15 cellular contexts compared by ENCODE assay signal in the genomic region with DNA sequence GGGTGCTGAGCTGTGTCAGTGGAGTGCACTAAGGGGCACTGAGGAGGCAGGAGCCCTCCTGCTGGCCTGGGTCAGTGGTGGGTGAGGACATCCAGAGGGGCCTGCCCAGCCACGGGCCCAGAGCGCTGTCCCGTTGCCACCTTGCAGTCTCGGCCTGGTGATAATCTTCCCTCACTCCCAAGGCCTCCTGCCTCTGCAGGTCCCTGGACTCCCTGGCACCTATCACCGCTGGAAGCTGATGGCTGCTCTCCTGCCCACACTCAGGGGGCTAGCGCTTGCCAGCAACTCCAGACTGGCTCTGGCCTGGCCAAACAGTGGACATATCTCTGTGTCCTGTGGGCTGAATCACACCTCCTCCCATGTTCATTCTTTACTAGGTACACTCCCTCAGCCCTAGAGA.
DNase-seq lines count a peak whose midpoint lies in the region; ATAC-seq and TF ChIP-seq lines count a peak whose summit lies in the region.
"Had no signal": no experiment of that assay in that cellular context is flagged by ENCODE, and none has a peak within 500 bp of the region (broad histone marks: within the 10 kb centered on the region; RNA-seq: fewer than 3 reads in every experiment).

No MANE protein-coding gene starts in this region.

- no peak overlapping the region for H3K4me3 Mint-ChIP-seq in endodermal cell
- H3K4me3 Mint-ChIP-seq: CD8-positive, alpha-beta memory T cell had no signal

- TF ChIP-seq RAD21 in IMR-90 (IDR thresholded peaks at IDR 0.05; ENCODE audit: low read length), result no peak

- peak overlapping the region in 1 of 2 experiments; percentile 37; a peak in 2 of 4 replicates for H4K8ac ChIP-seq in IMR-90 (ENCODE audit: low read depth in 2 of 2, low read length in 2 of 2)

- H3K18ac ChIP-seq in IMR-90 (ENCODE audit: low read depth, low read length), result peak overlapping the region; percentile 3; the same call in 1 of the 2 replicates

- 0 out of 2 replicates have a peak overlapping the region, but pooled peaks have one; percentile 1 for H4K5ac ChIP-seq in IMR-90 (ENCODE audit: low read depth, low read length)

- peaks cover 5% of the 10 kb centered on the region for H3K4me1 Mint-ChIP-seq in endodermal cell
- H3K4me1 Mint-ChIP-seq: CD8-positive, alpha-beta memory T cell had no signal

- BruUV-seq in IMR-90 (replicated peaks; lab: Mats Ljungman, UMichigan), result no TSS peak

- 100% methylated on average over 2 of the region's 6 CpGs; no CpG with 5 or more reads in 1 of the 2 experiments for WGBS in IMR-90 (ENCODE audit: extremely low coverage in 2 of 2, insufficient read length in 1 of 2), 2 experiments
- WGBS in endodermal cell (ENCODE audit: insufficient coverage in 1 of 2, insufficient read length in 1 of 2), 2 experiments, result 91 to 95% methylated on average over 4 to 6 of the region's 6 CpGs
- 61 to 66% methylated on average over 6 of the region's 6 CpGs for WGBS in heart right ventricle, 2 donors
- WGBS in right cardiac atrium, result 65% methylated on average over 6 of the region's 6 CpGs

- peak overlapping the region; percentile 69 for H3K4ac ChIP-seq in IMR-90 (ENCODE audit: low read depth, low read length)

- H3K9me3 Mint-ChIP-seq in endodermal cell, result no peaks in the 10 kb centered on the region
- H3K9me3 Mint-ChIP-seq: CD8-positive, alpha-beta memory T cell had no signal

- H2BK120ac ChIP-seq in IMR-90 (ENCODE audit: low read depth, low read length), result peak overlapping the region; percentile 41

- H2BK20ac ChIP-seq in IMR-90 (ENCODE audit: low read depth, low read length), result peak overlapping the region; percentile 63; the same call in 1 of the 2 replicates

- no peak for DNase-seq in IMR-90
- no peak for DNase-seq in endodermal cell
- peak; percentile 40 to 51 for DNase-seq in heart right ventricle
- DNase-seq in right cardiac atrium, result peak; percentile 42 to 78 (median 74)
- no peak for DNase-seq in WERI-Rb-1
- no peak for DNase-seq in NCI-H128 (lab: John Stamatoyannopoulos, UW; ENCODE audit: unreplicated experiment)
- no peak for DNase-seq in AG20443 (ENCODE audit: low spot score)
- no peak for DNase-seq in activated naive CD4-positive, alpha-beta T cell treated with Interleukin-2 at 50 U/mL for 16 hours
- DNase-seq: Caco-2; CD8-positive, alpha-beta memory T cell; DND-41; GDM1; GOT3 had no signal

- H3K4me1 ChIP-seq in IMR-90 (ENCODE audit: control insufficient read depth, insufficient read depth, low read length) (peaks cover 25% of the 10 kb centered on the region), endodermal cell (ENCODE audit: control insufficient read depth, insufficient read depth, low read length) (no peaks in the 10 kb centered on the region), heart right ventricle (peaks cover 0 to 30% (median 17%) of the 10 kb centered on the region in 9 donors), right cardiac atrium (ENCODE audit: control insufficient read depth, insufficient read depth, low read length) (no peaks in the 10 kb centered on the region)
- H3K4me1 ChIP-seq: HAP-1 had no signal

- POLR2A ChIA-PET in IMR-90 (lab: Charles Lee; ENCODE audit: unreplicated experiment), result interaction anchor here (0.6 kb wide), 1 partner anchor 1298 kb away, joined by 3 read pairs; no protein-coding TSS in a partner anchor

- H3K27me3 ChIP-seq in IMR-90 (ENCODE audit: control insufficient read depth, insufficient read depth, low read length) (no peaks in the 10 kb centered on the region), endodermal cell (ENCODE audit: control insufficient read depth, insufficient read depth, low read length, poor library complexity, severe bottlenecking) (no peaks in the 10 kb centered on the region), heart right ventricle (no peaks in the 10 kb centered on the region), right cardiac atrium (ENCODE audit: control insufficient read depth, insufficient read depth) (no peaks in the 10 kb centered on the region), WERI-Rb-1 (ENCODE audit: insufficient read depth, low read depth, severe bottlenecking) (no peaks in the 10 kb centered on the region)

- dilution Hi-C loops in IMR-90 (cut with HindIII; ENCODE audit: low sequenced_read_pairs, unreplicated experiment), result no loop called here

- H3K9me3 ChIP-seq in IMR-90 (ENCODE audit: control insufficient read depth, insufficient read depth, low read length), result no peaks in the 10 kb centered on the region
- H3K9me3 ChIP-seq in endodermal cell (ENCODE audit: control insufficient read depth, low read length), result no peaks in the 10 kb centered on the region
- H3K9me3 ChIP-seq in heart right ventricle, result no peaks in the 10 kb centered on the region
- no peaks in the 10 kb centered on the region for H3K9me3 ChIP-seq in right cardiac atrium (ENCODE audit: control insufficient read depth, low read length)
- H3K9me3 ChIP-seq in WERI-Rb-1 (ENCODE audit: severe bottlenecking), result no peaks in the 10 kb centered on the region
- H3K9me3 ChIP-seq: Caco-2, HAP-1 had no signal

- peak overlapping the region; percentile 53 for H3K14ac ChIP-seq in IMR-90 (replicated peaks; ENCODE audit: low read depth, low read length)

- H3K9ac ChIP-seq in IMR-90 (ENCODE audit: low read depth, low read length), result no peak overlapping the region
- no peak overlapping the region for H3K9ac ChIP-seq in endodermal cell (ENCODE audit: extremely low read depth, low read length, poor library complexity, severe bottlenecking)

- H3K9me1 ChIP-seq in IMR-90 (ENCODE audit: insufficient read depth, low read length), result peaks cover 21% of the 10 kb centered on the region

- no peak overlapping the region for H3K4me2 ChIP-seq in IMR-90 (ENCODE audit: low read depth, low read length)

- H2AK5ac ChIP-seq in IMR-90 (ENCODE audit: low read depth, low read length), result peak overlapping the region; percentile 16

- peak overlapping the region; percentile 75 for H4K91ac ChIP-seq in IMR-90 (ENCODE audit: insufficient read depth, low read depth, low read length)

- H2AFZ ChIP-seq in IMR-90 (replicated peaks; ENCODE audit: low read length, poor library complexity), result peak overlapping the region; percentile 38

- in situ Hi-C loops in IMR-90 (cut with MboI; ENCODE audit: low sequenced_read_pairs), result loop anchor here (5.0 to 25.0 kb wide), 3 partner anchors 118 to 1243 kb away; no protein-coding TSS in a partner anchor

- H3K27ac ChIP-seq in IMR-90 (ENCODE audit: insufficient read depth, low read length) (no peak overlapping the region), endodermal cell (ENCODE audit: low read depth, low read length) (no peak overlapping the region), heart right ventricle (peak overlapping the region in 7 of 10 donors; percentile 18 to 58 (median 42)), right cardiac atrium (ENCODE audit: low read length) (peak overlapping the region; percentile 5), WERI-Rb-1 (no peak overlapping the region)

- no peak overlapping the region for H3K4me3 ChIP-seq in IMR-90 (ENCODE audit: insufficient read depth, low read depth, low read length)
- H3K4me3 ChIP-seq in endodermal cell (ENCODE audit: low read length), result no peak overlapping the region
- no peak overlapping the region for H3K4me3 ChIP-seq in heart right ventricle
- H3K4me3 ChIP-seq in right cardiac atrium (ENCODE audit: low read length), result no peak overlapping the region
- H3K4me3 ChIP-seq in WERI-Rb-1 (ENCODE audit: low read depth, low read length), result no peak overlapping the region
- H3K4me3 ChIP-seq: HAP-1 had no signal

- no peak overlapping the region for H3K56ac ChIP-seq in IMR-90 (ENCODE audit: extremely low read depth, insufficient read depth, low read length)

- peaks cover 0 to 11% of the 10 kb centered on the region in 2 experiments; a peak in 1 of 4 replicates for H3K79me1 ChIP-seq in IMR-90 (ENCODE audit: low read depth in 1 of 2, low read length in 2 of 2)

- ATAC-seq in IMR-90 (ENCODE audit: low read depth), result peak; percentile 4; the same call in 1 of the 2 replicates
- ATAC-seq in heart right ventricle, result peak; percentile 58 to 84 (median 72)
- peak; percentile 41 to 73 for ATAC-seq in right cardiac atrium
- ATAC-seq: HepG2 had no signal

- H3K23ac ChIP-seq in IMR-90 (ENCODE audit: low read depth, low read length), result peak overlapping the region; percentile 74

- no peaks in the 10 kb centered on the region for H3K27me3 Mint-ChIP-seq in endodermal cell (ENCODE audit: insufficient read depth)

- peak overlapping the region; percentile 49 for H3K27ac Mint-ChIP-seq in endodermal cell
- H3K27ac Mint-ChIP-seq: CD8-positive, alpha-beta memory T cell had no signal

- TF ChIP-seq CTCF in IMR-90 (conservative IDR thresholded peaks at IDR 0.05; ENCODE audit: low read depth, low read length), result no peak
- no peak for TF ChIP-seq CTCF in endodermal cell (conservative IDR thresholded peaks at IDR 0.05)
- no peak for TF ChIP-seq CTCF in heart right ventricle (IDR thresholded peaks at IDR 0.05)
- no peak for TF ChIP-seq CTCF in WERI-Rb-1 (IDR thresholded peaks at IDR 0.05; ENCODE audit: low read depth, low read length)

- no peak for TF ChIP-seq POLR2A in IMR-90 (IDR thresholded peaks at IDR 0.05; ENCODE audit: low read depth, low read length)

- intact Hi-C loops in IMR-90 (cut with micrococcal nuclease) (loop anchor here (5.0 to 10.0 kb wide), 2 partner anchors 201 to 898 kb away; partner anchors contain the start of gene MN1), heart right ventricle (cut with DNase I) (loop anchor here in 4 of 10 donors (1.0 to 10.0 kb wide), 4 partner anchors 118 to 1251 kb away; no protein-coding TSS in a partner anchor), right cardiac atrium (cut with DNase I) (loop anchor here in 3 of 4 donors (5.0 to 10.0 kb wide), 2 partner anchors 91 to 123 kb away; partner anchors contain the start of gene PITPNB (in 1 of the 3))

- peak overlapping the region; percentile 35 for H2BK5ac ChIP-seq in IMR-90 (ENCODE audit: low read depth, low read length, poor library complexity, severe bottlenecking)

- CTCF ChIA-PET in IMR-90 (lab: Yijun Ruan, JAX), result interaction anchor here (0.6 to 1.4 kb wide), 3 partner anchors 119 to 823 kb away, joined by 3 to 5 read pairs (median 4); no protein-coding TSS in a partner anchor

- H3K36me3 ChIP-seq in IMR-90 (ENCODE audit: control insufficient read depth, insufficient read depth, low read length) (peaks cover 14% of the 10 kb centered on the region; the same call in 1 of the 2 replicates), endodermal cell (ENCODE audit: control insufficient read depth, insufficient read depth, low read length) (no peaks in the 10 kb centered on the region), heart right ventricle (peaks cover 0 to 33% (median 0%) of the 10 kb centered on the region in 9 donors), WERI-Rb-1 (peaks cover 6% of the 10 kb centered on the region)

- peak overlapping the region; percentile 16; the same call in 2 of the 3 replicates for H2BK15ac ChIP-seq in IMR-90 (ENCODE audit: low read depth, low read length)

- H4K20me1 ChIP-seq in IMR-90 (ENCODE audit: insufficient read depth, low read length), result 0 out of 2 replicates have a peak, but pooled peaks cover 3% of the 10 kb centered on the region

- H2AK9ac ChIP-seq in IMR-90 (replicated peaks; ENCODE audit: low read depth, low read length, poor library complexity), result peak overlapping the region; percentile 18

- no peaks in the 10 kb centered on the region for H3K36me3 Mint-ChIP-seq in endodermal cell (ENCODE audit: low read depth)
- H3K36me3 Mint-ChIP-seq: CD8-positive, alpha-beta memory T cell had no signal

TF ChIP-seq in IMR-90, 13 proteins besides CTCF, POLR2A, EP300 and RAD21 (continues in another document):
- TF ChIP-seq CEBPB (IDR thresholded peaks at IDR 0.05; ENCODE audit: low read depth, low read length) (no peak), MAFK (IDR thresholded peaks at IDR 0.05; ENCODE audit: low read depth, low read length) (no peak)

Comparison
In these comparisons a context has a peak if more than half of its experiments do, and no peak if none do; other contexts are left out.
1. ATAC-seq: peak in every context shown above with its lines; median percentile 72 in heart right ventricle; 57 in right cardiac atrium; 4 in IMR-90.
2. DNase-seq: peak in heart right ventricle (2 of 2) and right cardiac atrium (3 of 3); none in IMR-90 (single experiment), endodermal cell (single experiment), WERI-Rb-1 (single experiment), NCI-H128 (single experiment), AG20443 (single experiment) and activated naive CD4-positive, alpha-beta T cell treated with Interleukin-2 at 50 U/mL for 16 hours (single experiment).
3. H3K27ac ChIP-seq: peak in heart right ventricle (7 of 10) and right cardiac atrium (single experiment); none in IMR-90 (single experiment), endodermal cell (single experiment) and WERI-Rb-1 (single experiment).